In genomic region chr1:109198745-109199144, GRCh38 we compare ENCODE assay signal across 15 cellular contexts. TPM values are rescaled to one million over a fixed set of nuclear protein-coding genes. Genes with fewer than 3 reads are reported as not detected.
DNase-seq lines count a peak whose midpoint lies in the region; ATAC-seq and TF ChIP-seq lines count a peak whose summit lies in the region.
"Had no signal": no experiment of that assay in that cellular context is flagged by ENCODE, and none has a peak within 500 bp of the region (broad histone marks: within the 10 kb centered on the region; RNA-seq: fewer than 3 reads in every experiment).

No MANE protein-coding gene starts in this region.

- peak overlapping the region; percentile 95 for H3K27ac ChIP-seq in RWPE1
- H3K27ac ChIP-seq in dorsolateral prefrontal cortex = peak overlapping the region in 38 of 59 donors; percentile 2 to 74 (median 44)
- no peak overlapping the region for H3K27ac ChIP-seq in tibial nerve

- WGBS in tibial nerve, 2 donors = 92% methylated on average over 4 of the region's 4 CpGs

- no peak for ATAC-seq in HG03108 (IDR thresholded peaks at IDR 0.05; ENCODE audit: unreplicated experiment)
- no peak for ATAC-seq in HG03342 (IDR thresholded peaks at IDR 0.05; ENCODE audit: unreplicated experiment)
- ATAC-seq: WTC11 had no signal

- H3K27me3 Mint-ChIP-seq in osteocyte (ENCODE audit: unreplicated experiment) = no peaks in the 10 kb centered on the region

- H3K27ac Mint-ChIP-seq in osteocyte (ENCODE audit: unreplicated experiment) = peak overlapping the region; percentile 83
- H3K27ac Mint-ChIP-seq: B cell, memory B cell, WTC11 had no signal

- no peaks in the 10 kb centered on the region for H3K36me3 Mint-ChIP-seq in osteocyte (ENCODE audit: unreplicated experiment)
- H3K36me3 Mint-ChIP-seq: memory B cell, WTC11 had no signal

- H3K4me3 ChIP-seq in dorsolateral prefrontal cortex (no peak overlapping the region), tibial nerve (no peak overlapping the region)

- no peaks in the 10 kb centered on the region for H3K36me3 ChIP-seq in tibial nerve

- TF ChIP-seq CTCF in RWPE1 (conservative IDR thresholded peaks at IDR 0.05; ENCODE audit: low read depth) (no peak), dorsolateral prefrontal cortex (IDR thresholded peaks at IDR 0.05 in 54 of 56, conservative IDR thresholded peaks at IDR 0.05 in 2 of 56; ENCODE audit: low read depth in 1 of 56, partially characterized antibody in 56 of 56) (no peak), osteocyte (IDR thresholded peaks at IDR 0.05) (no peak), tibial nerve (IDR thresholded peaks at IDR 0.05) (no peak)

- DNase-seq in EL = peak; percentile 61
- no peak for DNase-seq in RWPE1 (ENCODE audit: low spot score)
- peak in 1 of 10 donors; percentile 53 for DNase-seq in dorsolateral prefrontal cortex
- no peak for DNase-seq in osteocyte (ENCODE audit: extremely low spot score, unreplicated experiment)
- no peak for DNase-seq in tibial nerve (ENCODE audit: low spot score in 2 of 2)
- DNase-seq: cortex of kidney; NCI-H1092 treated with DMSO at 0.1 percent for 48 hours; NCI-H2171; stimulated activated CD4-positive, alpha-beta T cell treated with anti-CD3 and anti-CD28 coated beads, Interleukin-1b, Interleukin-23, amount 100 ng/mL, for 48 hours had no signal

- H3K27me3 ChIP-seq in dorsolateral prefrontal cortex (no peaks in the 10 kb centered on the region), tibial nerve (no peaks in the 10 kb centered on the region)

- H3K9me3 ChIP-seq in tibial nerve = no peaks in the 10 kb centered on the region

- CTCF ChIA-PET in RWPE1 (lab: Yijun Ruan, JAX) = interaction anchor here (0.5 to 0.9 kb wide), 4 partner anchors 23 to 370 kb away, joined by 3 to 4 read pairs (median 4); a partner anchor contains a TSS

- H3K4me1 ChIP-seq in tibial nerve = peaks cover 0 to 7% (median 0%) of the 10 kb centered on the region in 4 donors

- TF ChIP-seq POLR2A in tibial nerve (IDR thresholded peaks at IDR 0.05) = no peak

- H3K4me3 Mint-ChIP-seq in osteocyte (ENCODE audit: unreplicated experiment) = no peak overlapping the region
- H3K4me3 Mint-ChIP-seq: B cell, memory B cell, WTC11 had no signal

- H3K4me1 Mint-ChIP-seq in osteocyte (ENCODE audit: unreplicated experiment) = peaks cover 31% of the 10 kb centered on the region

- intact Hi-C loops in dorsolateral prefrontal cortex (cut with DNase I) = no loop called here

- POLR2A ChIA-PET in RWPE1 (lab: Yijun Ruan, JAX; ENCODE audit: low non-redundant PET) = interaction anchor here (1.7 kb wide), 1 partner anchor 98 kb away, joined by 4 read pairs; no protein-coding TSS in a partner anchor

- TF ChIP-seq EP300 in tibial nerve (IDR thresholded peaks at IDR 0.05) = no peak

- no peaks in the 10 kb centered on the region for H3K9me3 Mint-ChIP-seq in osteocyte (ENCODE audit: unreplicated experiment)
- H3K9me3 Mint-ChIP-seq: activated T-helper 2 cell treated with anti-CD3 and anti-CD28 coated beads, Interferon-gamma antibody, Interleukin-2, Interleukin-4, amounts not matched to agents 10 μg/mL and 5 μg/mL and 100 μg/mL, durations not matched to agents 14 hours and 24 hours and 36 hours; memory B cell; WTC11 had no signal

RNA-seq across cellular contexts. Expression of gene SARS1, which starts 15.0 kb away (rescaled TPM):
- 100 to 1,000 TPM; 109 to 280 (median 226) TPM for total RNA-seq in dorsolateral prefrontal cortex
- total RNA-seq in osteocyte = 364 and 396 TPM in 2 replicates
- total RNA-seq in tibial nerve = 100 to 1,000 TPM; 118 to 150 (median 137) TPM

RNA-seq across cellular contexts. Expression of gene CELSR2, which starts 50.6 kb away (rescaled TPM):
- total RNA-seq in dorsolateral prefrontal cortex = 100 to 1,000 TPM; 115 to 213 (median 171) TPM
- 10.3 and 10.5 TPM in 2 replicates for total RNA-seq in osteocyte
- total RNA-seq in tibial nerve = 10 to 100 TPM; 14.0 to 16.7 (median 16.3) TPM

Comparison
In these comparisons a context has a peak if more than half of its experiments do, and no peak if none do; other contexts are left out.
1. H3K27ac ChIP-seq: peak in RWPE1 (single experiment) and dorsolateral prefrontal cortex (38 of 59); none in tibial nerve (0 of 4).
2. RNA of gene CELSR2, which starts 50.6 kb away (total RNA-seq): 115 to 213 TPM in dorsolateral prefrontal cortex; 14.0 to 16.7 TPM in tibial nerve and 10.3 to 10.5 TPM in osteocyte; every median in the first group is over 4 times any median in the second.